19 cellular contexts compared by ENCODE assay signal in genomic region chr2:121151311-121152109, GRCh38.
DNase-seq lines count a peak whose midpoint lies in the region; ATAC-seq and TF ChIP-seq lines count a peak whose summit lies in the region.
"Had no signal": no experiment of that assay in that cellular context is flagged by ENCODE, and none has a peak within 500 bp of the region (broad histone marks: within the 10 kb centered on the region; RNA-seq: fewer than 3 reads in every experiment).

No MANE protein-coding gene starts in this region.

- no peaks in the 10 kb centered on the region for H3K4me1 Mint-ChIP-seq in type B pancreatic cell (ENCODE audit: unreplicated experiment)
- H3K4me1 Mint-ChIP-seq: stimulated activated naive B cell treated with anti-CD40 and anti-IgM and Interleukin-4, amounts not matched to agents 10 μg/mL and 1 μg/mL and 100 μg/mL, for 72 hours had no signal

- TF ChIP-seq POLR2A in Peyer's patch (IDR thresholded peaks at IDR 0.05): no peak

- H3K27ac Mint-ChIP-seq in type B pancreatic cell: peak overlapping the region; percentile 89
- H3K27ac Mint-ChIP-seq: CD8-positive, alpha-beta T cell; stimulated activated naive B cell treated with anti-CD40 and anti-IgM and Interleukin-4, amounts not matched to agents 10 μg/mL and 1 μg/mL and 100 μg/mL, for 72 hours had no signal

- no peak overlapping the region for H3K4me3 Mint-ChIP-seq in type B pancreatic cell
- H3K4me3 Mint-ChIP-seq: CD8-positive, alpha-beta T cell; stimulated activated naive B cell treated with anti-CD40 and anti-IgM and Interleukin-4, amounts not matched to agents 10 μg/mL and 1 μg/mL and 100 μg/mL, for 72 hours had no signal

- intact Hi-C loops in colonic mucosa (cut with DNase I) (no loop called here), lower lobe of right lung (cut with DNase I) (no loop called here)

- H3K27me3 Mint-ChIP-seq in type B pancreatic cell: peaks cover 4% of the 10 kb centered on the region
- H3K27me3 Mint-ChIP-seq: stimulated activated naive B cell treated with anti-CD40 and anti-IgM and Interleukin-4, amounts not matched to agents 10 μg/mL and 1 μg/mL and 100 μg/mL, for 72 hours had no signal

- H3K4me1 ChIP-seq in Peyer's patch (peaks cover 0 to 8% (median 0%) of the 10 kb centered on the region in 4 donors), colonic mucosa (peaks cover 7% of the 10 kb centered on the region), lower lobe of right lung (peaks cover 9% of the 10 kb centered on the region)
- H3K4me1 ChIP-seq: right atrium auricular region had no signal

- TF ChIP-seq CTCF in Peyer's patch (IDR thresholded peaks at IDR 0.05) (no peak), colonic mucosa (IDR thresholded peaks at IDR 0.05) (no peak), lower lobe of right lung (IDR thresholded peaks at IDR 0.05) (no peak), type B pancreatic cell (conservative IDR thresholded peaks at IDR 0.05) (no peak), coronary artery (IDR thresholded peaks at IDR 0.05) (no peak)

- peak overlapping the region in 1 of 2 donors; percentile 68 for H3K9ac ChIP-seq in colonic mucosa (ENCODE audit: low read depth in 2 of 2, low read length in 2 of 2)

- H3K36me3 Mint-ChIP-seq in type B pancreatic cell: no peaks in the 10 kb centered on the region
- H3K36me3 Mint-ChIP-seq: CD8-positive, alpha-beta T cell; stimulated activated naive B cell treated with anti-CD40 and anti-IgM and Interleukin-4, amounts not matched to agents 10 μg/mL and 1 μg/mL and 100 μg/mL, for 72 hours had no signal

- H3K9me3 ChIP-seq in Peyer's patch: peaks cover 0 to 2% (median 0%) of the 10 kb centered on the region in 4 donors
- no peaks in the 10 kb centered on the region for H3K9me3 ChIP-seq in colonic mucosa
- H3K9me3 ChIP-seq in lower lobe of right lung: no peaks in the 10 kb centered on the region
- H3K9me3 ChIP-seq: heart left ventricle, right atrium auricular region had no signal

- H3K27me3 ChIP-seq in Peyer's patch (no peaks in the 10 kb centered on the region), colonic mucosa (no peaks in the 10 kb centered on the region), lower lobe of right lung (ENCODE audit: low read depth) (no peaks in the 10 kb centered on the region), H7 (ENCODE audit: control insufficient read depth, insufficient read depth, low read length) (no peaks in the 10 kb centered on the region)
- H3K27me3 ChIP-seq: cardiac muscle cell, heart left ventricle, right atrium auricular region had no signal

- H3K27ac ChIP-seq in Peyer's patch (peak overlapping the region in 1 of 4 donors; percentile 45), colonic mucosa (no peak overlapping the region), lower lobe of right lung (peak overlapping the region; percentile 53), coronary artery (no peak overlapping the region)
- H3K27ac ChIP-seq: cardiac muscle cell, heart left ventricle, right atrium auricular region had no signal

- H3K4me3 ChIP-seq in Peyer's patch (no peak overlapping the region), colonic mucosa (no peak overlapping the region), lower lobe of right lung (no peak overlapping the region), coronary artery (no peak overlapping the region), H7 (ENCODE audit: insufficient read depth, low read depth, low read length) (no peak overlapping the region)
- H3K4me3 ChIP-seq: cardiac muscle cell, heart left ventricle, right atrium auricular region had no signal

- no peaks in the 10 kb centered on the region for H3K9me3 Mint-ChIP-seq in type B pancreatic cell

- H3K36me3 ChIP-seq in Peyer's patch: no peaks in the 10 kb centered on the region
- no peaks in the 10 kb centered on the region for H3K36me3 ChIP-seq in colonic mucosa
- H3K36me3 ChIP-seq in lower lobe of right lung: no peaks in the 10 kb centered on the region
- H3K36me3 ChIP-seq in H7 (replicated peaks; ENCODE audit: control insufficient read depth, insufficient read depth, low read length): no peaks in the 10 kb centered on the region
- H3K36me3 ChIP-seq: cardiac muscle cell, heart left ventricle, right atrium auricular region had no signal

- DNase-seq in Peyer's patch (peak in 2 of 3 donors; percentile 70 to 79), colonic mucosa (peak; percentile 92), lower lobe of right lung (peak; percentile 86), type B pancreatic cell (ENCODE audit: extremely low spot score, unreplicated experiment) (no peak), middle frontal gyrus (ENCODE audit: extremely low spot score, low spot score) (no peak), SHP77 (lab: John Stamatoyannopoulos, UW) (no peak), coronary artery (ENCODE audit: low spot score) (no peak), H7 (no peak)
- DNase-seq: activated CD4-positive, CD25-positive, alpha-beta regulatory T cell; CD8-positive, alpha-beta T cell; DMS79 treated with DMSO at 0.1 percent for 48 hours; heart left ventricle; midbrain; NCI-H187; SHP77 treated with DMSO at 0.1 percent for 48 hours; stimulated activated naive B cell treated with anti-CD40 and anti-IgM and Interleukin-4, amounts not matched to agents 10 μg/mL and 1 μg/mL and 100 μg/mL, for 72 hours; T-helper 2 cell had no signal

- peak; percentile 85 to 86 for ATAC-seq in lower lobe of right lung
- ATAC-seq: CD8-positive, alpha-beta T cell; heart left ventricle; stimulated activated naive B cell treated with anti-CD40 and anti-IgM and Interleukin-4, amounts not matched to agents 10 μg/mL and 1 μg/mL and 100 μg/mL, for 72 hours had no signal

Comparison
In these comparisons a context has a peak if more than half of its experiments do, and no peak if none do; other contexts are left out.
1. DNase-seq: peak in Peyer's patch (2 of 3), colonic mucosa (single experiment) and lower lobe of right lung (single experiment); none in type B pancreatic cell (single experiment), middle frontal gyrus (single experiment), SHP77 (0 of 2), coronary artery (single experiment) and H7 (single experiment).